ENCODE assay signal across 3 cellular contexts in genomic region chr6:121564529-121564928, GRCh38.
DNase-seq lines count a peak whose midpoint lies in the region; ATAC-seq, FAIRE-seq and TF ChIP-seq lines count a peak whose summit lies in the region.
"Not testable (repeated sequence)": the region's sequence is repeated elsewhere in the genome, so short reads cannot be mapped to it uniquely, and the experiment has no call there.

No MANE protein-coding gene starts in this region.

- TF ChIP-seq POLR2A in K562 (conservative IDR thresholded peaks at IDR 0.05) = not testable (repeated sequence)

- CTCF ChIA-PET in HEK293 (lab: Yijun Ruan, JAX); K562 (lab: Yijun Ruan, JAX; ENCODE audit: low intra/inter-chr PET ratio): not testable (repeated sequence)

- not testable (repeated sequence) for TF ChIP-seq RAD21 in K562 (CRISPR knock-in tag; conservative IDR thresholded peaks at IDR 0.05 in 1 of 2, IDR thresholded peaks at IDR 0.05 in 1 of 2)

- not testable (repeated sequence) for H3K9me3 ChIP-seq in HEK293 (ENCODE audit: control insufficient read depth, insufficient read depth, low read depth, low read length); K562 (replicated peaks; ENCODE audit: control insufficient read depth, insufficient read depth, low read depth, low read length)
- peaks cover 15% of the 10 kb centered on the region for H3K9me3 ChIP-seq in adipocyte (ENCODE audit: control insufficient read depth, low read length)

- not testable (repeated sequence) for DNase-seq in adipocyte (ENCODE audit: low read depth); K562 (ENCODE audit: extremely low read depth in 1 of 4, low spot score in 3 of 4)

- H3K36me3 ChIP-seq in HEK293 (ENCODE audit: control insufficient read depth in 2 of 2, insufficient read depth in 1 of 2, low read length in 2 of 2); adipocyte (ENCODE audit: control insufficient read depth, insufficient read depth, low read length, severe bottlenecking); K562 (ENCODE audit: control insufficient read depth, insufficient read depth, low read length): not testable (repeated sequence)

- TF ChIP-seq CTCF in HEK293 (tag by site-specific recombination; IDR thresholded peaks at IDR 0.05); K562 (IDR thresholded peaks at IDR 0.05 in 2 of 3, conservative IDR thresholded peaks at IDR 0.05 in 1 of 3; ENCODE audit: insufficient read depth in 2 of 3, low read depth in 1 of 3, low read length in 3 of 3): not testable (repeated sequence)

- POLR2A ChIA-PET in HEK293 (lab: Yijun Ruan, JAX); K562 (lab: Yijun Ruan, JAX): not testable (repeated sequence)

- not testable (repeated sequence) for FAIRE-seq in K562 (lab: Jason Lieb, UNC)

- not testable (repeated sequence) for H3K27me3 ChIP-seq in adipocyte (replicated peaks; ENCODE audit: control insufficient read depth, insufficient read depth, low read length); K562 (ENCODE audit: control insufficient read depth in 2 of 2, insufficient read depth in 2 of 2, low read length in 2 of 2)

- intact Hi-C loops in K562 (cut with micrococcal nuclease) = not testable (repeated sequence)

- H3K4me3 ChIP-seq in HEK293 (ENCODE audit: low read depth, low read length); K562: not testable (repeated sequence)
- peak overlapping the region; percentile 15 for H3K4me3 ChIP-seq in adipocyte (ENCODE audit: low read length)

- not testable (repeated sequence) for ATAC-seq in K562

- H3K9ac ChIP-seq in adipocyte (ENCODE audit: low read length); K562 (ENCODE audit: insufficient read depth in 1 of 2, low read depth in 2 of 2, low read length in 2 of 2): not testable (repeated sequence)

- 0% methylated on average over 5 of the region's 5 CpGs for WGBS in K562 (ENCODE audit: insufficient coverage, low coverage, missing lambda C conversion rate)

- not testable (repeated sequence) for H2AFZ ChIP-seq in K562 (ENCODE audit: low read depth, low read length)

- in situ Hi-C loops in K562 (cut with MboI) = not testable (repeated sequence)

- not testable (repeated sequence) for H3K9me1 ChIP-seq in K562 (ENCODE audit: control insufficient read depth, insufficient read depth, low read length)

- H3K79me2 ChIP-seq in K562 (ENCODE audit: control insufficient read depth, insufficient read depth, low read length) = not testable (repeated sequence)

- BruUV-seq in K562 (replicated peaks; lab: Mats Ljungman, UMichigan) = not testable (repeated sequence)

- H4K20me1 ChIP-seq in K562 (replicated peaks; ENCODE audit: control insufficient read depth, insufficient read depth, low read length) = not testable (repeated sequence)

- not testable (repeated sequence) for H3K4me1 ChIP-seq in HEK293 (ENCODE audit: control insufficient read depth, insufficient read depth, low read length); adipocyte (ENCODE audit: control insufficient read depth, insufficient read depth, low read length); K562 (replicated peaks in 1 of 2; ENCODE audit: control insufficient read depth in 2 of 2, insufficient read depth in 2 of 2, low read length in 2 of 2)

- H3K27ac ChIP-seq in HEK293 (ENCODE audit: extremely low read depth, low read depth, low read length); K562 (ENCODE audit: extremely low read depth, low read depth, low read length): not testable (repeated sequence)

- TF ChIP-seq EP300 in K562 (IDR thresholded peaks at IDR 0.05; ENCODE audit: low read length) = not testable (repeated sequence)

- H3K4me2 ChIP-seq in K562 (ENCODE audit: insufficient read depth, low read length) = not testable (repeated sequence)

TF ChIP-seq in HEK293, 187 proteins besides CTCF, POLR2A, EP300 and RAD21:
- TF ChIP-seq ZNF707 (tag by site-specific recombination; IDR thresholded peaks at IDR 0.05) (peak; percentile 85), SETDB1 (IDR thresholded peaks at IDR 0.05; ENCODE audit: insufficient read length, low read length) (peak; percentile 56), TRIM28 (IDR thresholded peaks at IDR 0.05; ENCODE audit: borderline replicate concordance, low read length) (peak; percentile 22; the same call in 1 of the 2 replicates)

TF ChIP-seq in K562, 482 proteins besides CTCF, POLR2A, EP300 and RAD21:
- TF ChIP-seq ZNF707 (CRISPR knock-in tag; conservative IDR thresholded peaks at IDR 0.05) = peak; percentile 92
